ENCODE assay signal across 1 cellular context in genomic region chr19:33522371-33522662, GRCh38.
TF ChIP-seq lines count a peak whose summit lies in the region.

No MANE protein-coding gene starts in this region.

TF ChIP-seq in GM12878, 131 proteins besides CTCF, POLR2A, EP300 and RAD21 (continued from another document):
- TF ChIP-seq, protein P1, sequence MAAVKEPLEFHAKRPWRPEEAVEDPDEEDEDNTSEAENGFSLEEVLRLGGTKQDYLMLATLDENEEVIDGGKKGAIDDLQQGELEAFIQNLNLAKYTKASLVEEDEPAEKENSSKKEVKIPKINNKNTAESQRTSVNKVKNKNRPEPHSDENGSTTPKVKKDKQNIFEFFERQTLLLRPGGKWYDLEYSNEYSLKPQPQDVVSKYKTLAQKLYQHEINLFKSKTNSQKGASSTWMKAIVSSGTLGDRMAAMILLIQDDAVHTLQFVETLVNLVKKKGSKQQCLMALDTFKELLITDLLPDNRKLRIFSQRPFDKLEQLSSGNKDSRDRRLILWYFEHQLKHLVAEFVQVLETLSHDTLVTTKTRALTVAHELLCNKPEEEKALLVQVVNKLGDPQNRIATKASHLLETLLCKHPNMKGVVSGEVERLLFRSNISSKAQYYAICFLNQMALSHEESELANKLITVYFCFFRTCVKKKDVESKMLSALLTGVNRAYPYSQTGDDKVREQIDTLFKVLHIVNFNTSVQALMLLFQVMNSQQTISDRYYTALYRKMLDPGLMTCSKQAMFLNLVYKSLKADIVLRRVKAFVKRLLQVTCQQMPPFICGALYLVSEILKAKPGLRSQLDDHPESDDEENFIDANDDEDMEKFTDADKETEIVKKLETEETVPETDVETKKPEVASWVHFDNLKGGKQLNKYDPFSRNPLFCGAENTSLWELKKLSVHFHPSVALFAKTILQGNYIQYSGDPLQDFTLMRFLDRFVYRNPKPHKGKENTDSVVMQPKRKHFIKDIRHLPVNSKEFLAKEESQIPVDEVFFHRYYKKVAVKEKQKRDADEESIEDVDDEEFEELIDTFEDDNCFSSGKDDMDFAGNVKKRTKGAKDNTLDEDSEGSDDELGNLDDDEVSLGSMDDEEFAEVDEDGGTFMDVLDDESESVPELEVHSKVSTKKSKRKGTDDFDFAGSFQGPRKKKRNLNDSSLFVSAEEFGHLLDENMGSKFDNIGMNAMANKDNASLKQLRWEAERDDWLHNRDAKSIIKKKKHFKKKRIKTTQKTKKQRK (IDR thresholded peaks at IDR 0.05; ENCODE audit: low read depth, low read length): no peak
- TF ChIP-seq FOXK2 (IDR thresholded peaks at IDR 0.05): no peak
- no peak for TF ChIP-seq PAX8 (IDR thresholded peaks at IDR 0.05)
- TF ChIP-seq PML (IDR thresholded peaks at IDR 0.05; ENCODE audit: low read length): no peak
- no peak for TF ChIP-seq SREBF1 (IDR thresholded peaks at IDR 0.05; ENCODE audit: low read length)
- TF ChIP-seq BCL3 (IDR thresholded peaks at IDR 0.05; ENCODE audit: borderline replicate concordance, insufficient read depth, low read depth, low read length, poor library complexity, severe bottlenecking): no peak
